ENCODE assay signal across 18 cellular contexts in genomic region chr10:129433266-129433665, GRCh38. TPM values are rescaled to one million over a fixed set of nuclear protein-coding genes. Genes with fewer than 3 reads are reported as not detected.
DNase-seq lines count a peak whose midpoint lies in the region; ATAC-seq and TF ChIP-seq lines count a peak whose summit lies in the region.
"Had no signal": no experiment of that assay in that cellular context is flagged by ENCODE, and none has a peak within 500 bp of the region (broad histone marks: within the 10 kb centered on the region; RNA-seq: fewer than 3 reads in every experiment).

No MANE protein-coding gene starts in this region.

- peaks cover 0 to 6% of the 10 kb centered on the region in 2 donors for H3K9me3 ChIP-seq in neuronal stem cell (replicated peaks in 1 of 2; ENCODE audit: control insufficient read depth in 2 of 2, insufficient read depth in 1 of 2, low read depth in 1 of 2, low read length in 2 of 2)
- no peaks in the 10 kb centered on the region for H3K9me3 ChIP-seq in upper lobe of right lung

- peaks cover 8% of the 10 kb centered on the region for H3K27me3 Mint-ChIP-seq in GM23338 (ENCODE audit: insufficient read depth, low read depth, poor library complexity)

- no peak overlapping the region for H3K14ac ChIP-seq in neuronal stem cell (ENCODE audit: low read length)

- no peak overlapping the region for H3K18ac ChIP-seq in neuronal stem cell (ENCODE audit: low read length)

- no peak overlapping the region for H3K27ac Mint-ChIP-seq in GM23338
- H3K27ac Mint-ChIP-seq: CD14-positive monocyte; CD4-positive, alpha-beta T cell; CD8-positive, alpha-beta memory T cell had no signal

- H2BK120ac ChIP-seq in neuronal stem cell (ENCODE audit: low read depth, low read length), result no peak overlapping the region

- H3K36me3 Mint-ChIP-seq in GM23338 (ENCODE audit: low read depth), result peaks cover 35% of the 10 kb centered on the region
- H3K36me3 Mint-ChIP-seq: CD14-positive monocyte; CD8-positive, alpha-beta memory T cell had no signal

- H3K79me2 ChIP-seq in GM23338 (replicated peaks; ENCODE audit: insufficient read depth), result no peaks in the 10 kb centered on the region

- peaks cover 24% of the 10 kb centered on the region for H3K4me1 ChIP-seq in GM23338 (ENCODE audit: insufficient read depth)
- H3K4me1 ChIP-seq in neuronal stem cell (ENCODE audit: control insufficient read depth in 2 of 2, insufficient read depth in 1 of 2, low read depth in 1 of 2, low read length in 2 of 2), result no peaks in the 10 kb centered on the region
- no peaks in the 10 kb centered on the region for H3K4me1 ChIP-seq in upper lobe of right lung

- H2AFZ ChIP-seq in GM23338 (peak overlapping the region; percentile 40; the same call in 1 of the 2 replicates), neuronal stem cell (ENCODE audit: low read length) (no peak overlapping the region)
- H2AFZ ChIP-seq: GM23248 had no signal

- DNase-seq in GM23338 (ENCODE audit: low spot score) (no peak), ecto neural progenitor cell (ENCODE audit: low spot score) (peak; percentile 37), neuronal stem cell (ENCODE audit: low spot score) (no peak), upper lobe of right lung (no peak), LoVo (ENCODE audit: low spot score) (no peak), NCI-H446 treated with DMSO at 0.1 percent for 48 hours (lab: John Stamatoyannopoulos, UW) (no peak), cerebellum (ENCODE audit: low spot score) (no peak)
- DNase-seq: CD4-positive, alpha-beta T cell; CD8-positive, alpha-beta memory T cell; DMS 273 treated with DMSO at 0.1 percent for 48 hours; DMS79; EL; GF-D8; GM23248; HCEC 1CT had no signal

- H3K4me3 ChIP-seq in GM23338 (no peak overlapping the region), neuronal stem cell (ENCODE audit: low read length in 2 of 2) (no peak overlapping the region), upper lobe of right lung (no peak overlapping the region)
- H3K4me3 ChIP-seq: GM23248 had no signal

- H2BK12ac ChIP-seq in neuronal stem cell (ENCODE audit: low read length), result no peak overlapping the region

- intact Hi-C loops in upper lobe of right lung (cut with DNase I), result no loop called here

- peak overlapping the region; percentile 18 for H2BK5ac ChIP-seq in neuronal stem cell (ENCODE audit: low read length)

- peak overlapping the region; percentile 55 for H2BK15ac ChIP-seq in neuronal stem cell (ENCODE audit: low read length)

- TF ChIP-seq CTCF in GM23338 (conservative IDR thresholded peaks at IDR 0.05; ENCODE audit: low read depth in 2 of 2) (no peak), upper lobe of right lung (IDR thresholded peaks at IDR 0.05) (no peak)

- H3K9ac ChIP-seq in neuronal stem cell (ENCODE audit: low read depth, low read length, poor library complexity), result no peak overlapping the region
- H3K9ac ChIP-seq: GM23248 had no signal

- no peak overlapping the region for H2AK5ac ChIP-seq in neuronal stem cell (ENCODE audit: low read depth, low read length)

- no peaks in the 10 kb centered on the region for H3K27me3 ChIP-seq in GM23338 (ENCODE audit: insufficient read depth)
- H3K27me3 ChIP-seq in neuronal stem cell (ENCODE audit: control insufficient read depth in 3 of 3, insufficient read depth in 3 of 3, low read depth in 1 of 3, low read length in 3 of 3), result no peaks in the 10 kb centered on the region
- H3K27me3 ChIP-seq in upper lobe of right lung, result no peaks in the 10 kb centered on the region

- no peak overlapping the region for H3K27ac ChIP-seq in GM23338 (ENCODE audit: low read depth)
- no peak overlapping the region for H3K27ac ChIP-seq in neuronal stem cell (replicated peaks; ENCODE audit: low read length)
- H3K27ac ChIP-seq in upper lobe of right lung, result no peak overlapping the region
- H3K27ac ChIP-seq: GM23248 had no signal

- H3K36me3 ChIP-seq in GM23338 (ENCODE audit: insufficient read depth), result no peaks in the 10 kb centered on the region
- no peaks in the 10 kb centered on the region for H3K36me3 ChIP-seq in neuronal stem cell (replicated peaks in 1 of 2; ENCODE audit: control insufficient read depth in 2 of 2, insufficient read depth in 2 of 2, low read length in 2 of 2)
- no peaks in the 10 kb centered on the region for H3K36me3 ChIP-seq in upper lobe of right lung

- H3K4ac ChIP-seq in neuronal stem cell (ENCODE audit: low read length), result no peak overlapping the region

- H4K91ac ChIP-seq in neuronal stem cell (ENCODE audit: low read depth, low read length, poor library complexity), result no peak overlapping the region

- H3K4me3 Mint-ChIP-seq in GM23338, result no peak overlapping the region
- H3K4me3 Mint-ChIP-seq: CD14-positive monocyte; CD4-positive, alpha-beta T cell; CD8-positive, alpha-beta memory T cell had no signal

- H3K4me2 ChIP-seq in GM23338, result no peak overlapping the region
- no peak overlapping the region for H3K4me2 ChIP-seq in neuronal stem cell (ENCODE audit: insufficient read depth, low read length, poor library complexity, severe bottlenecking)

- peaks cover 36% of the 10 kb centered on the region for H3K4me1 Mint-ChIP-seq in GM23338
- H3K4me1 Mint-ChIP-seq: CD14-positive monocyte; CD8-positive, alpha-beta memory T cell had no signal

- H4K20me1 ChIP-seq in GM23338 (replicated peaks; ENCODE audit: insufficient read depth), result no peaks in the 10 kb centered on the region

- no peak overlapping the region for H4K8ac ChIP-seq in neuronal stem cell (ENCODE audit: low read depth, low read length)

- H3F3A ChIP-seq in GM23338 (replicated peaks; ENCODE audit: low read depth), result no peaks in the 10 kb centered on the region

- WGBS in neuronal stem cell (ENCODE audit: extremely low coverage in 2 of 2, insufficient read length in 2 of 2, insufficient replicate concordance in 1 of 2), 2 donors, result no CpG with 5 or more reads among the region's 7 CpGs

- ATAC-seq in GM23338 (no peak), upper lobe of right lung (peak; percentile 17), GM19328 (IDR thresholded peaks at IDR 0.05; ENCODE audit: unreplicated experiment) (no peak)

- H3K9me3 Mint-ChIP-seq in GM23338, result peaks cover 25% of the 10 kb centered on the region
- H3K9me3 Mint-ChIP-seq: CD4-positive, alpha-beta T cell had no signal

- no peak overlapping the region for H3K23ac ChIP-seq in neuronal stem cell (ENCODE audit: low read depth, low read length, poor library complexity)

- peaks cover 25% of the 10 kb centered on the region; the same call in 1 of the 2 replicates for H3K9me2 ChIP-seq in GM23338 (ENCODE audit: insufficient read depth)

- no peaks in the 10 kb centered on the region for H3K79me1 ChIP-seq in neuronal stem cell (ENCODE audit: low read depth, low read length)

TF ChIP-seq in GM23338, 12 proteins besides CTCF, POLR2A, EP300 and RAD21 (continues in another document):
- TF ChIP-seq EZH2 (IDR thresholded peaks at IDR 0.05; ENCODE audit: low read depth, unreplicated experiment), result no peak
- TF ChIP-seq EZH2phosphoT487 (IDR thresholded peaks at IDR 0.05; ENCODE audit: unreplicated experiment), result no peak
- TF ChIP-seq REST (IDR thresholded peaks at IDR 0.05; ENCODE audit: unreplicated experiment), result no peak
- TF ChIP-seq, protein P1, sequence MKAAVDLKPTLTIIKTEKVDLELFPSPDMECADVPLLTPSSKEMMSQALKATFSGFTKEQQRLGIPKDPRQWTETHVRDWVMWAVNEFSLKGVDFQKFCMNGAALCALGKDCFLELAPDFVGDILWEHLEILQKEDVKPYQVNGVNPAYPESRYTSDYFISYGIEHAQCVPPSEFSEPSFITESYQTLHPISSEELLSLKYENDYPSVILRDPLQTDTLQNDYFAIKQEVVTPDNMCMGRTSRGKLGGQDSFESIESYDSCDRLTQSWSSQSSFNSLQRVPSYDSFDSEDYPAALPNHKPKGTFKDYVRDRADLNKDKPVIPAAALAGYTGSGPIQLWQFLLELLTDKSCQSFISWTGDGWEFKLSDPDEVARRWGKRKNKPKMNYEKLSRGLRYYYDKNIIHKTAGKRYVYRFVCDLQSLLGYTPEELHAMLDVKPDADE (IDR thresholded peaks at IDR 0.05), result no peak
- no peak for TF ChIP-seq JUNB (IDR thresholded peaks at IDR 0.05; ENCODE audit: unreplicated experiment)

RNA-seq across cellular contexts. Expression of gene MGMT, which starts 33.8 kb away (rescaled TPM):
- 19.3 and 21.9 TPM in 2 replicates for total RNA-seq in GM23338 (2014; rRNA removed; shearing (Covaris generic))
- polyA plus RNA-seq in GM23338 (2016; fragmentation: Nextera tagmentation; extraction: Ambion mirVana), result 19.2 and 21.9 TPM in 2 replicates
- 17.3 TPM for polyA plus RNA-seq in neuronal stem cell (2013, experiment 1 of 2)
- 16.8 TPM for polyA plus RNA-seq in neuronal stem cell (2013, experiment 2 of 2)
- total RNA-seq in upper lobe of right lung, result 19.4 TPM
- 16.6 TPM for total RNA-seq in cerebellum
- total RNA-seq: A172 had no signal
